In the genomic region with DNA sequence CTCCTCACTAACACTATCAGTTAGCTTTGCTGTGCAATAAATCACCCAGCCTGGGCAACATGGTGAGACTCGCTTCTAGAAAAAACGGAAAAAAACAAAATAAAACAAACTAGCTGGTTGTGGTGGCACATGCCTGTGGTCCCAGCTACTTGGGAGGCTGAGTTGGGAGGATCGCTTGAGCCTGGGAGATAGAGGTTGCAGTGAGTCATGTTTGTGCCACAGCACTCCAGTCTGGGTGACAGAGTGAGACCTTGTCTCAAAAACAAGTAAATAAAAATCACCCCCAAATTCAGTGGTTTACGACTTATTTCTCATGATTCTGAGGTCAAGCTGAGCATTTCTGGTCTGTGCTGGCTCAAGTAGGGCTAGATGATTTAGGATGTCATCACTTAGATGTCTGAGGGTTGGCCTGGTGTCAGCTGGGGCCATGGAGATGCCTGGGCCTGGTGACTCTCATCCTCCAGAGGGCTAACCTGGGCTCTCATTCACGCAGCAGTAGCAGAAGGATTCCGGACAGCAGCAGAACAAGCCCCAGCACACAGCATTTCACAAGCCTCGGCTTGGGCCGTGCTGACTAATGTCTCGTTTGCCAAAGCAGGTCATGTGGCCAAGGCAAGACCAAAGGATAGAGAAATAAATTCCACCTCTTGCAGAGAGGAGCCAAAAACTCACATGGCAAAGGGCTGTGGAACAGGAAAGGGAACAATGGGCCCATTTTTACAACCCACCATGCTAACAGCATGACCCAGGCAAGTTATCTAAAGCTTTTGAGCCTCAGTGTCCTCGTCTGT, we compare ENCODE assay signal across 1 cellular context.
TF ChIP-seq lines count a peak whose summit lies in the region.

No MANE protein-coding gene starts in this region.

TF ChIP-seq in HepG2, 621 proteins besides CTCF, POLR2A, EP300 and RAD21 (continued from another document):
- TF ChIP-seq, protein P1, sequence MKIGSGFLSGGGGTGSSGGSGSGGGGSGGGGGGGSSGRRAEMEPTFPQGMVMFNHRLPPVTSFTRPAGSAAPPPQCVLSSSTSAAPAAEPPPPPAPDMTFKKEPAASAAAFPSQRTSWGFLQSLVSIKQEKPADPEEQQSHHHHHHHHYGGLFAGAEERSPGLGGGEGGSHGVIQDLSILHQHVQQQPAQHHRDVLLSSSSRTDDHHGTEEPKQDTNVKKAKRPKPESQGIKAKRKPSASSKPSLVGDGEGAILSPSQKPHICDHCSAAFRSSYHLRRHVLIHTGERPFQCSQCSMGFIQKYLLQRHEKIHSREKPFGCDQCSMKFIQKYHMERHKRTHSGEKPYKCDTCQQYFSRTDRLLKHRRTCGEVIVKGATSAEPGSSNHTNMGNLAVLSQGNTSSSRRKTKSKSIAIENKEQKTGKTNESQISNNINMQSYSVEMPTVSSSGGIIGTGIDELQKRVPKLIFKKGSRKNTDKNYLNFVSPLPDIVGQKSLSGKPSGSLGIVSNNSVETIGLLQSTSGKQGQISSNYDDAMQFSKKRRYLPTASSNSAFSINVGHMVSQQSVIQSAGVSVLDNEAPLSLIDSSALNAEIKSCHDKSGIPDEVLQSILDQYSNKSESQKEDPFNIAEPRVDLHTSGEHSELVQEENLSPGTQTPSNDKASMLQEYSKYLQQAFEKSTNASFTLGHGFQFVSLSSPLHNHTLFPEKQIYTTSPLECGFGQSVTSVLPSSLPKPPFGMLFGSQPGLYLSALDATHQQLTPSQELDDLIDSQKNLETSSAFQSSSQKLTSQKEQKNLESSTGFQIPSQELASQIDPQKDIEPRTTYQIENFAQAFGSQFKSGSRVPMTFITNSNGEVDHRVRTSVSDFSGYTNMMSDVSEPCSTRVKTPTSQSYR (CRISPR knock-in tag; IDR thresholded peaks at IDR 0.05; ENCODE audit: borderline replicate concordance): 0 out of 2 replicates have a peak, but pooled peaks have one; percentile 31
- TF ChIP-seq ZNF614 (CRISPR knock-in tag; IDR thresholded peaks at IDR 0.05; ENCODE audit: borderline replicate concordance): peak; percentile 67; the same call in 1 of the 2 replicates
- 0 out of 2 replicates have a peak, but pooled peaks have one; percentile 38 for TF ChIP-seq ZMYM2 (CRISPR knock-in tag; IDR thresholded peaks at IDR 0.05)
- TF ChIP-seq RARA (CRISPR knock-in tag; IDR thresholded peaks at IDR 0.05): no peak
- peak; percentile 51; the same call in 1 of the 2 replicates for TF ChIP-seq HMG20A (CRISPR knock-in tag; IDR thresholded peaks at IDR 0.05; ENCODE audit: borderline replicate concordance)
- no peak for TF ChIP-seq ATF7 (IDR thresholded peaks at IDR 0.05)
- TF ChIP-seq ATF7 (CRISPR knock-in tag; IDR thresholded peaks at IDR 0.05): no peak
- TF ChIP-seq TARDBP (CRISPR knock-in tag; IDR thresholded peaks at IDR 0.05): no peak
- TF ChIP-seq MNT (IDR thresholded peaks at IDR 0.05): no peak
- TF ChIP-seq MTERF4 (CRISPR knock-in tag; IDR thresholded peaks at IDR 0.05): no peak
- TF ChIP-seq ZNF431 (CRISPR knock-in tag; IDR thresholded peaks at IDR 0.05; ENCODE audit: borderline replicate concordance, low read depth): no peak
- TF ChIP-seq TEAD2 (CRISPR knock-in tag; IDR thresholded peaks at IDR 0.05): no peak
- no peak for TF ChIP-seq ZSCAN9 (CRISPR knock-in tag; IDR thresholded peaks at IDR 0.05; ENCODE audit: borderline replicate concordance)
- no peak for TF ChIP-seq ZFP62 (CRISPR knock-in tag; IDR thresholded peaks at IDR 0.05)
- 0 out of 2 replicates have a peak, but pooled peaks have one; percentile 53 for TF ChIP-seq ZNF205 (CRISPR knock-in tag; IDR thresholded peaks at IDR 0.05)
- no peak for TF ChIP-seq GLI4 (CRISPR knock-in tag; IDR thresholded peaks at IDR 0.05; ENCODE audit: borderline replicate concordance)
- TF ChIP-seq ZNF891 (CRISPR knock-in tag; IDR thresholded peaks at IDR 0.05): peak; percentile 74; the same call in 1 of the 2 replicates
- TF ChIP-seq ZNF563 (CRISPR knock-in tag; IDR thresholded peaks at IDR 0.05): no peak
- TF ChIP-seq NR1H2 (CRISPR knock-in tag; IDR thresholded peaks at IDR 0.05; ENCODE audit: borderline replicate concordance, low read depth): 0 out of 2 replicates have a peak, but pooled peaks have one; percentile 23
- no peak for TF ChIP-seq MTA1 (CRISPR knock-in tag; IDR thresholded peaks at IDR 0.05; ENCODE audit: borderline replicate concordance)
- TF ChIP-seq ZBTB40 (IDR thresholded peaks at IDR 0.05): no peak
- 0 out of 2 replicates have a peak, but pooled peaks have one; percentile 18 for TF ChIP-seq ZBTB40 (CRISPR knock-in tag; IDR thresholded peaks at IDR 0.05)
- TF ChIP-seq IRX3 (CRISPR knock-in tag; IDR thresholded peaks at IDR 0.05; ENCODE audit: borderline replicate concordance, low read depth): no peak
- 0 out of 2 replicates have a peak, but pooled peaks have one; percentile 31 for TF ChIP-seq EED (CRISPR knock-in tag; IDR thresholded peaks at IDR 0.05)
- TF ChIP-seq U2AF1 (optimal IDR thresholded peaks at IDR 0.05; ENCODE audit: low read depth, low read length): no peak
- TF ChIP-seq SMARCE1 (IDR thresholded peaks at IDR 0.05; ENCODE audit: borderline replicate concordance): no peak
- TF ChIP-seq ZNF329 (CRISPR knock-in tag; IDR thresholded peaks at IDR 0.05; ENCODE audit: low read depth): no peak
- TF ChIP-seq ZNF761 (CRISPR knock-in tag; conservative IDR thresholded peaks at IDR 0.05): 0 out of 2 replicates have a peak, but pooled peaks have one; percentile 52
- TF ChIP-seq YY1 (IDR thresholded peaks at IDR 0.05; ENCODE audit: insufficient read depth, insufficient replicate concordance, low read depth, low read length): no peak
- TF ChIP-seq SYNCRIP (IDR thresholded peaks at IDR 0.05; ENCODE audit: insufficient read depth, low read depth, low read length): no peak
- TF ChIP-seq ZFX (CRISPR knock-in tag; IDR thresholded peaks at IDR 0.05; ENCODE audit: low read depth): 0 out of 2 replicates have a peak, but pooled peaks have one; percentile 27
- TF ChIP-seq BCL6 (CRISPR knock-in tag; IDR thresholded peaks at IDR 0.05): no peak
- TF ChIP-seq STAT5B (CRISPR knock-in tag; IDR thresholded peaks at IDR 0.05): no peak
- no peak for TF ChIP-seq ZC3H4 (CRISPR knock-in tag; IDR thresholded peaks at IDR 0.05; ENCODE audit: borderline replicate concordance)
- TF ChIP-seq ZNF441 (CRISPR knock-in tag; IDR thresholded peaks at IDR 0.05; ENCODE audit: borderline replicate concordance): peak; percentile 52; the same call in 1 of the 2 replicates
- no peak for TF ChIP-seq SMARCC2 (IDR thresholded peaks at IDR 0.05)
- no peak for TF ChIP-seq ZNF354B (CRISPR knock-in tag; IDR thresholded peaks at IDR 0.05)
- TF ChIP-seq SRY (CRISPR knock-in tag; IDR thresholded peaks at IDR 0.05): 0 out of 2 replicates have a peak, but pooled peaks have one; percentile 40
- TF ChIP-seq CBX2 (IDR thresholded peaks at IDR 0.05; ENCODE audit: low read depth, low read length): no peak
- TF ChIP-seq CBX2 (CRISPR knock-in tag; IDR thresholded peaks at IDR 0.05; ENCODE audit: low read depth): no peak
- no peak for TF ChIP-seq ATAD3A (CRISPR knock-in tag; IDR thresholded peaks at IDR 0.05)
- no peak for TF ChIP-seq ZBTB7B (CRISPR knock-in tag; IDR thresholded peaks at IDR 0.05)
- peak; percentile 39; the same call in 1 of the 2 replicates for TF ChIP-seq MYC (CRISPR knock-in tag; IDR thresholded peaks at IDR 0.05; ENCODE audit: borderline replicate concordance)
- no peak for TF ChIP-seq KLF11 (CRISPR knock-in tag; IDR thresholded peaks at IDR 0.05)
- no peak for TF ChIP-seq MTF2 (CRISPR knock-in tag; IDR thresholded peaks at IDR 0.05; ENCODE audit: borderline replicate concordance)
- no peak for TF ChIP-seq TSC22D2 (CRISPR knock-in tag; IDR thresholded peaks at IDR 0.05; ENCODE audit: borderline replicate concordance)
TF ChIP-seq in HepG2: peak in this region for 106.
